Comparison of ENCODE assay signal across 8 cellular contexts in the genomic region with DNA sequence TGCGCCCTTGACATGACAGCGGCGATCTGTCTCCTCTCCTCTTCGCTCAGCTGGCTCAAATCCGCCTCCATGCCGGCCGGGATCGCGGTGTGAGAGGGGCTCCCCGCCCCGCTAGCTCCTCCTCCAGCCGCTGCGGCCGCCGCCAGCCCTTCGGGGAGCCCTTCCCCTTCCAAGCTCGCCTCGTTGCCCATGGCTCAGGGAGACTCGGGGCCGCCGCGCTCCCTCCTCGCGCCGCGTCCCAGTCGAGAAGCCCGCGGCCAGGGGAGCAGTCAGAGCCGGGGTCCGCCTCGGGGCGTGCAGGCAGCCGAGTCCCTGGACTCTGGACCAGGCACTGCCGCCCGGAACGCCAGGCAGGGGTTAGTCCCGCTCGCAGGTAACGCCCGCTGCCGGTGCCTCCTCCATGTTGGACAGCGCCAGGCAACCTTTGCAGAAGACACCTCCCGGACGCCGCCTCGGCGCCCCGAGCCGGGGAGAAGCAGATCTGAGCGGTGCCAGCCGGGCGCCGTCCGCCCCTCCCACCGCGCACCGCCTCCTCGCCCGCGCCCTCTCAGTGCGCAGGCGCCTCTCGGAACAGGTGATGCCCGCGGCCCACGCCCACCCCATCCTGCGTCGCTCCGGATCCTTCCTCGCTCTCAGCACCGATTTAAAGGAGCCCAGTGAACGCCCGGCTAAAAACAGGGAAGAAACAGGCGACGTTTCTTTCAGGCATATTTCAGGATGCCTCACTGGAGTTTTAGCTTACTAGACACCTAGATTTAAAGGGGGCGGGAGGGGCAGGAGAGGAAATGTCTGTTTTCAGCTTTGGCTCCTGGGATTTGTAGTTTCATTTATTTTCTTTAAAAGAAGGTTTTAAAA. TPM values are rescaled to one million over a fixed set of nuclear protein-coding genes. Genes with fewer than 3 reads are reported as not detected.
DNase-seq lines count a peak whose midpoint lies in the region; ATAC-seq and TF ChIP-seq lines count a peak whose summit lies in the region.

A gene with protein sequence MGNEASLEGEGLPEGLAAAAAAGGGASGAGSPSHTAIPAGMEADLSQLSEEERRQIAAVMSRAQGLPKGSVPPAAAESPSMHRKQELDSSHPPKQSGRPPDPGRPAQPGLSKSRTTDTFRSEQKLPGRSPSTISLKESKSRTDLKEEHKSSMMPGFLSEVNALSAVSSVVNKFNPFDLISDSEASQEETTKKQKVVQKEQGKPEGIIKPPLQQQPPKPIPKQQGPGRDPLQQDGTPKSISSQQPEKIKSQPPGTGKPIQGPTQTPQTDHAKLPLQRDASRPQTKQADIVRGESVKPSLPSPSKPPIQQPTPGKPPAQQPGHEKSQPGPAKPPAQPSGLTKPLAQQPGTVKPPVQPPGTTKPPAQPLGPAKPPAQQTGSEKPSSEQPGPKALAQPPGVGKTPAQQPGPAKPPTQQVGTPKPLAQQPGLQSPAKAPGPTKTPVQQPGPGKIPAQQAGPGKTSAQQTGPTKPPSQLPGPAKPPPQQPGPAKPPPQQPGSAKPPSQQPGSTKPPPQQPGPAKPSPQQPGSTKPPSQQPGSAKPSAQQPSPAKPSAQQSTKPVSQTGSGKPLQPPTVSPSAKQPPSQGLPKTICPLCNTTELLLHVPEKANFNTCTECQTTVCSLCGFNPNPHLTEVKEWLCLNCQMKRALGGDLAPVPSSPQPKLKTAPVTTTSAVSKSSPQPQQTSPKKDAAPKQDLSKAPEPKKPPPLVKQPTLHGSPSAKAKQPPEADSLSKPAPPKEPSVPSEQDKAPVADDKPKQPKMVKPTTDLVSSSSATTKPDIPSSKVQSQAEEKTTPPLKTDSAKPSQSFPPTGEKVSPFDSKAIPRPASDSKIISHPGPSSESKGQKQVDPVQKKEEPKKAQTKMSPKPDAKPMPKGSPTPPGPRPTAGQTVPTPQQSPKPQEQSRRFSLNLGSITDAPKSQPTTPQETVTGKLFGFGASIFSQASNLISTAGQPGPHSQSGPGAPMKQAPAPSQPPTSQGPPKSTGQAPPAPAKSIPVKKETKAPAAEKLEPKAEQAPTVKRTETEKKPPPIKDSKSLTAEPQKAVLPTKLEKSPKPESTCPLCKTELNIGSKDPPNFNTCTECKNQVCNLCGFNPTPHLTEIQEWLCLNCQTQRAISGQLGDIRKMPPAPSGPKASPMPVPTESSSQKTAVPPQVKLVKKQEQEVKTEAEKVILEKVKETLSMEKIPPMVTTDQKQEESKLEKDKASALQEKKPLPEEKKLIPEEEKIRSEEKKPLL (N-terminal part only) (minus strand): TSS at position 483 of the 855 bp plus-strand sequence. CDS start 292 bp downstream, at position 191.

- no peaks in the 10 kb centered on the region for H3K9me3 Mint-ChIP-seq in activated CD8-positive, alpha-beta T cell treated with anti-CD3 and anti-CD28 coated beads, Interleukin-2, amount 10 ng/mL, durations not matched to agents 7 days and 5 days (ENCODE audit: insufficient read depth)
- no peaks in the 10 kb centered on the region for H3K9me3 Mint-ChIP-seq in stimulated activated effector memory CD8-positive, alpha-beta T cell treated with anti-CD3 and anti-CD28 coated beads, Interleukin-12 subunit alpha, Interleukin-12 subunit beta, amount 100 ng/mL, for 72 hours

- H3K4me3 ChIP-seq in AG10803 (ENCODE audit: low read length) = peak within 1 kb of the TSS; percentile 51
- H3K4me3 ChIP-seq in epithelial cell of esophagus (ENCODE audit: low read length) = peak within 1 kb of the TSS; percentile 69

- TF ChIP-seq CTCF in AG10803 (conservative IDR thresholded peaks at IDR 0.05; ENCODE audit: low read length) (no peak), epithelial cell of esophagus (IDR thresholded peaks at IDR 0.05; ENCODE audit: insufficient read depth, low read depth, low read length, missing control alignments) (no peak)

- no peaks in the 10 kb centered on the region for H3K36me3 Mint-ChIP-seq in activated CD8-positive, alpha-beta T cell treated with anti-CD3 and anti-CD28 coated beads, Interleukin-2, amount 10 ng/mL, durations not matched to agents 7 days and 5 days (ENCODE audit: low read depth)
- H3K36me3 Mint-ChIP-seq in stimulated activated effector memory CD8-positive, alpha-beta T cell treated with anti-CD3 and anti-CD28 coated beads, Interleukin-12 subunit alpha, Interleukin-12 subunit beta, amount 100 ng/mL, for 72 hours = no peaks in the 10 kb centered on the region

- CTCF ChIA-PET in activated CD8-positive, alpha-beta T cell treated with anti-CD3 and anti-CD28 coated beads, Interleukin-2, amount 10 ng/mL, durations not matched to agents 7 days and 5 days (lab: Charles Lee) = no interaction called here

- H3K4me3 Mint-ChIP-seq in activated CD8-positive, alpha-beta T cell treated with anti-CD3 and anti-CD28 coated beads, Interleukin-2, amount 10 ng/mL, durations not matched to agents 7 days and 5 days = peak within 1 kb of the TSS; percentile 53
- H3K4me3 Mint-ChIP-seq in stimulated activated effector memory CD8-positive, alpha-beta T cell treated with anti-CD3 and anti-CD28 coated beads, Interleukin-12 subunit alpha, Interleukin-12 subunit beta, amount 100 ng/mL, for 72 hours = peak within 1 kb of the TSS; percentile 29

- peak; percentile 90 for ATAC-seq in GM19328 (IDR thresholded peaks at IDR 0.05; ENCODE audit: unreplicated experiment)
- ATAC-seq in HG03442 (IDR thresholded peaks at IDR 0.05; ENCODE audit: unreplicated experiment) = peak; percentile 94
- ATAC-seq in activated CD8-positive, alpha-beta T cell treated with anti-CD3 and anti-CD28 coated beads, Interleukin-2, amount 10 ng/mL, durations not matched to agents 7 days and 5 days = peak; percentile 99
- ATAC-seq in stimulated activated effector memory CD8-positive, alpha-beta T cell treated with anti-CD3 and anti-CD28 coated beads, Interleukin-12 subunit alpha, Interleukin-12 subunit beta, amount 100 ng/mL, for 72 hours = peak; percentile 78

- H3K27ac Mint-ChIP-seq in activated CD8-positive, alpha-beta T cell treated with anti-CD3 and anti-CD28 coated beads, Interleukin-2, amount 10 ng/mL, durations not matched to agents 7 days and 5 days = no peak within 1 kb of the TSS
- H3K27ac Mint-ChIP-seq in stimulated activated effector memory CD8-positive, alpha-beta T cell treated with anti-CD3 and anti-CD28 coated beads, Interleukin-12 subunit alpha, Interleukin-12 subunit beta, amount 100 ng/mL, for 72 hours = no peak within 1 kb of the TSS

- H3K27me3 Mint-ChIP-seq in activated CD8-positive, alpha-beta T cell treated with anti-CD3 and anti-CD28 coated beads, Interleukin-2, amount 10 ng/mL, durations not matched to agents 7 days and 5 days (ENCODE audit: low read depth) = peaks cover 13% of the 10 kb centered on the region

- peaks cover 2% of the 10 kb centered on the region for H3K4me1 Mint-ChIP-seq in activated CD8-positive, alpha-beta T cell treated with anti-CD3 and anti-CD28 coated beads, Interleukin-2, amount 10 ng/mL, durations not matched to agents 7 days and 5 days (ENCODE audit: low read depth)
- H3K4me1 Mint-ChIP-seq in stimulated activated effector memory CD8-positive, alpha-beta T cell treated with anti-CD3 and anti-CD28 coated beads, Interleukin-12 subunit alpha, Interleukin-12 subunit beta, amount 100 ng/mL, for 72 hours = no peaks in the 10 kb centered on the region

- DNase-seq in AG10803 (ENCODE audit: low read depth) = peak; percentile 1
- DNase-seq in NCI-H524 (lab: John Stamatoyannopoulos, UW) = peak; percentile 92 to 96
- peak; percentile 68 for DNase-seq in activated CD8-positive, alpha-beta T cell treated with anti-CD3 and anti-CD28 coated beads, Interleukin-2, amount 10 ng/mL, durations not matched to agents 7 days and 5 days
- peak; percentile 96 for DNase-seq in epithelial cell of esophagus (ENCODE audit: low read depth)
- DNase-seq in middle frontal gyrus (ENCODE audit: extremely low spot score, low spot score) = peak; percentile 64
- DNase-seq in stimulated activated effector memory CD8-positive, alpha-beta T cell treated with anti-CD3 and anti-CD28 coated beads, Interleukin-12 subunit alpha, Interleukin-12 subunit beta, amount 100 ng/mL, for 72 hours (ENCODE audit: low spot score in 2 of 2) = no peak

- POLR2A ChIA-PET in activated CD8-positive, alpha-beta T cell treated with anti-CD3 and anti-CD28 coated beads, Interleukin-2, amount 10 ng/mL, durations not matched to agents 7 days and 5 days (lab: Charles Lee) = no interaction called here

RNA-seq across cellular contexts. Expression of the gene that starts here (rescaled TPM):
- not detected for total RNA-seq in activated CD8-positive, alpha-beta T cell treated with anti-CD3 and anti-CD28 coated beads, Interleukin-2, amount 10 ng/mL, durations not matched to agents 7 days and 5 days

Comparison
In these comparisons a context has a peak if more than half of its experiments do, and no peak if none do; other contexts are left out.
1. Peak in DNase-seq and ATAC-seq in activated CD8-positive, alpha-beta T cell treated with anti-CD3 and anti-CD28 coated beads, Interleukin-2, amount 10 ng/mL, durations not matched to agents 7 days and 5 days; RNA of the gene not detected or under 1 TPM.
2. DNase-seq: peak in AG10803 (single experiment), NCI-H524 (2 of 2), epithelial cell of esophagus (single experiment) and middle frontal gyrus (single experiment); none in stimulated activated effector memory CD8-positive, alpha-beta T cell treated with anti-CD3 and anti-CD28 coated beads, Interleukin-12 subunit alpha, Interleukin-12 subunit beta, amount 100 ng/mL, for 72 hours (0 of 2).
3. Peak in every context shown above with its lines, with median percentiles within 50 percentile points of each other: ATAC-seq.